13 cellular contexts compared by ENCODE assay signal in the genomic region with DNA sequence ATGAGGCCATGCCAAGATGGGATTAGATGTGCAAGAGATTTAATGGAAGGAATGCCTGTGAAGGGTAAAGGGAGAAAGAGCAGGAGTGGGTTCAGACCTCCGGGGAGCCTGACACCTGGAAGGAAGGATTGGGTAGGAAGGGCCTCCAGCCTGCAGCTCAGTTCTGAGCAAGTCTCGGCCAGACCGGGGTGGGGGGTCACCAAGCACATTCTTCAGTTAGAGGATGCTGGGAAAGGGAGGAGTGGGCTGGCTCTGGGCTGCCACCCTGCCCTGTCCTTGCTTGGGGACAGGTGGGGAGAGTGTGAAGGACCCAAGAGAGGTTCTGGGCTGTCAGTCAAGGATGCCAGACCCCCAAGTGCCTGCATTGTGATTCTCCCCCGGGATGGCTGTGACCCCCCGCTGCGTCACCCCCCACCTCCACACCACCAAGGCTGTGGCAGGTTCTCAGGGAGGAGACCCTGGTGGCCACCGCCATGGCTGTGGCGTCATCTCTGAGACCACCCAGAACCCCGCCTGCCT. TPM values are rescaled to one million over a fixed set of nuclear protein-coding genes. Genes with fewer than 3 reads are reported as not detected.
A peak's percentile ranks its signal among the peaks of the same experiment; 100 is the strongest.
DNase-seq lines count a peak whose midpoint lies in the region; TF ChIP-seq lines count a peak whose summit lies in the region.
"Had no signal": no experiment of that assay in that cellular context is flagged by ENCODE, and none has a peak within 500 bp of the region (broad histone marks: within the 10 kb centered on the region; RNA-seq: fewer than 3 reads in every experiment).

No MANE protein-coding gene starts in this region.

- DNase-seq in endodermal cell: peak; percentile 31
- DNase-seq in mesenteric fat pad (ENCODE audit: low spot score): peak; percentile 84
- DNase-seq in sigmoid colon: peak; percentile 27
- DNase-seq in NCI-H1417 treated with DMSO at 0.1 percent for 48 hours (lab: John Stamatoyannopoulos, UW): no peak
- no peak for DNase-seq in stimulated activated naive CD4-positive, alpha-beta T cell treated with Interleukin-2 at 50 U/mL for 16 hours (lab: John Stamatoyannopoulos, UW)
- DNase-seq in MV-4-11 (lab: John Stamatoyannopoulos, UW): no peak
- DNase-seq: C1 segment of cervical spinal cord; Calu3; CD4-positive, alpha-beta T cell; DMS 273 treated with DMSO at 0.1 percent for 48 hours; GM23248 had no signal

- H3K4me3 Mint-ChIP-seq in endodermal cell: no peak overlapping the region
- H3K4me3 Mint-ChIP-seq: B cell; CD4-positive, alpha-beta T cell had no signal

- H3K27ac ChIP-seq in HEK293 (ENCODE audit: extremely low read depth, low read depth, low read length) (no peak overlapping the region), endodermal cell (ENCODE audit: low read depth, low read length) (no peak overlapping the region), sigmoid colon (no peak overlapping the region)
- H3K27ac ChIP-seq: GM23248 had no signal

- no peak overlapping the region for H3K27ac Mint-ChIP-seq in endodermal cell
- H3K27ac Mint-ChIP-seq: CD4-positive, alpha-beta T cell had no signal

- intact Hi-C loops in sigmoid colon (cut with DNase I): no loop called here

- H3K36me3 Mint-ChIP-seq in endodermal cell (ENCODE audit: low read depth): no peaks in the 10 kb centered on the region

- TF ChIP-seq POLR2A in sigmoid colon (IDR thresholded peaks at IDR 0.05): no peak

- no peaks in the 10 kb centered on the region for H3K9me3 ChIP-seq in HEK293 (ENCODE audit: control insufficient read depth, insufficient read depth, low read depth, low read length)
- H3K9me3 ChIP-seq in endodermal cell (ENCODE audit: control insufficient read depth, low read length): no peaks in the 10 kb centered on the region
- H3K9me3 ChIP-seq in sigmoid colon: no peaks in the 10 kb centered on the region

- POLR2A ChIA-PET in HEK293 (lab: Yijun Ruan, JAX): no interaction called here

- H3K36me3 ChIP-seq in HEK293 (ENCODE audit: control insufficient read depth in 2 of 2, insufficient read depth in 1 of 2, low read length in 2 of 2) (no peaks in the 10 kb centered on the region), endodermal cell (ENCODE audit: control insufficient read depth, insufficient read depth, low read length) (no peaks in the 10 kb centered on the region), sigmoid colon (no peaks in the 10 kb centered on the region)

- WGBS in endodermal cell (ENCODE audit: insufficient coverage in 1 of 2, insufficient read length in 1 of 2), 2 experiments: 83 to 90% methylated on average over 3 to 9 of the region's 9 CpGs
- WGBS in sigmoid colon, 2 donors: 84 to 93% methylated on average over 9 of the region's 9 CpGs

- H3K9ac ChIP-seq in endodermal cell (ENCODE audit: extremely low read depth, low read length, poor library complexity, severe bottlenecking): no peak overlapping the region
- H3K9ac ChIP-seq: GM23248 had no signal

- CTCF ChIA-PET in HEK293 (lab: Yijun Ruan, JAX): no interaction called here

- peaks cover 24% of the 10 kb centered on the region for H3K27me3 Mint-ChIP-seq in endodermal cell (ENCODE audit: insufficient read depth)

- H3K4me1 Mint-ChIP-seq in endodermal cell: peaks cover 3% of the 10 kb centered on the region

- H3K27me3 ChIP-seq in endodermal cell (ENCODE audit: control insufficient read depth, insufficient read depth, low read length, poor library complexity, severe bottlenecking) (peaks cover 8% of the 10 kb centered on the region), sigmoid colon (peaks cover 0 to 13% (median 0%) of the 10 kb centered on the region in 3 donors)

- H3K4me1 ChIP-seq in HEK293 (ENCODE audit: control insufficient read depth, insufficient read depth, low read length): no peaks in the 10 kb centered on the region
- no peaks in the 10 kb centered on the region for H3K4me1 ChIP-seq in endodermal cell (ENCODE audit: control insufficient read depth, insufficient read depth, low read length)
- no peaks in the 10 kb centered on the region for H3K4me1 ChIP-seq in sigmoid colon

- H3K4me3 ChIP-seq in HEK293 (ENCODE audit: low read depth, low read length) (no peak overlapping the region), endodermal cell (ENCODE audit: low read length) (no peak overlapping the region), sigmoid colon (no peak overlapping the region)
- H3K4me3 ChIP-seq: GM23248 had no signal

- no peaks in the 10 kb centered on the region for H3K9me3 Mint-ChIP-seq in endodermal cell
- H3K9me3 Mint-ChIP-seq: CD4-positive, alpha-beta T cell had no signal

- TF ChIP-seq CTCF in HEK293 (tag by site-specific recombination; IDR thresholded peaks at IDR 0.05) (no peak), endodermal cell (conservative IDR thresholded peaks at IDR 0.05) (no peak), sigmoid colon (IDR thresholded peaks at IDR 0.05) (no peak)

- TF ChIP-seq EP300 in sigmoid colon (IDR thresholded peaks at IDR 0.05): no peak

TF ChIP-seq in HEK293, 187 proteins besides CTCF, POLR2A, EP300 and RAD21:
- TF ChIP-seq, protein P1, sequence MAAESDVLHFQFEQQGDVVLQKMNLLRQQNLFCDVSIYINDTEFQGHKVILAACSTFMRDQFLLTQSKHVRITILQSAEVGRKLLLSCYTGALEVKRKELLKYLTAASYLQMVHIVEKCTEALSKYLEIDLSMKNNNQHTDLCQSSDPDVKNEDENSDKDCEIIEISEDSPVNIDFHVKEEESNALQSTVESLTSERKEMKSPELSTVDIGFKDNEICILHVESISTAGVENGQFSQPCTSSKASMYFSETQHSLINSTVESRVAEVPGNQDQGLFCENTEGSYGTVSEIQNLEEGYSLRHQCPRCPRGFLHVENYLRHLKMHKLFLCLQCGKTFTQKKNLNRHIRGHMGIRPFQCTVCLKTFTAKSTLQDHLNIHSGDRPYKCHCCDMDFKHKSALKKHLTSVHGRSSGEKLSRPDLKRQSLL (tag by site-specific recombination; IDR thresholded peaks at IDR 0.05): no peak
- TF ChIP-seq ZNF510 (tag by site-specific recombination; IDR thresholded peaks at IDR 0.05; ENCODE audit: insufficient replicate concordance) (no peak), GLIS1 (tag by site-specific recombination; IDR thresholded peaks at IDR 0.05) (peak; percentile 38; the same call in 1 of the 2 replicates), ZNF692 (tag by site-specific recombination; IDR thresholded peaks at IDR 0.05) (no peak), ZNF521 (tag by site-specific recombination; IDR thresholded peaks at IDR 0.05) (no peak), ZNF571 (tag by site-specific recombination; IDR thresholded peaks at IDR 0.05) (no peak), GLIS2 (tag by site-specific recombination; IDR thresholded peaks at IDR 0.05) (no peak), ZNF843 (tag by site-specific recombination; IDR thresholded peaks at IDR 0.05) (no peak)

RNA-seq across cellular contexts. Expression of gene PRKAG2, which starts 16.5 kb away (rescaled TPM):
- total RNA-seq in endodermal cell: 10 to 100 TPM; 17.2 to 20.7 TPM
- 13.3 TPM for polyA plus RNA-seq in endodermal cell (2013, experiment 1 of 2)
- 15.2 TPM for polyA plus RNA-seq in endodermal cell (2013, experiment 2 of 2)
- total RNA-seq in mesenteric fat pad: 61.2 TPM
- 10 to 100 TPM; 37.1 to 51.2 (median 40.1) TPM for total RNA-seq in sigmoid colon
- polyA plus RNA-seq in sigmoid colon: 10 to 100 TPM; 19.2 to 31.9 (median 29.4) TPM

Comparison
In these comparisons a context has a peak if more than half of its experiments do, and no peak if none do; other contexts are left out.
1. DNase-seq: peak in endodermal cell (single experiment), mesenteric fat pad (single experiment) and sigmoid colon (single experiment); none in NCI-H1417 treated with DMSO at 0.1 percent for 48 hours (single experiment), stimulated activated naive CD4-positive, alpha-beta T cell treated with Interleukin-2 at 50 U/mL for 16 hours (single experiment) and MV-4-11 (single experiment).